Comparison of ENCODE assay signal across 8 cellular contexts in the genomic region with DNA sequence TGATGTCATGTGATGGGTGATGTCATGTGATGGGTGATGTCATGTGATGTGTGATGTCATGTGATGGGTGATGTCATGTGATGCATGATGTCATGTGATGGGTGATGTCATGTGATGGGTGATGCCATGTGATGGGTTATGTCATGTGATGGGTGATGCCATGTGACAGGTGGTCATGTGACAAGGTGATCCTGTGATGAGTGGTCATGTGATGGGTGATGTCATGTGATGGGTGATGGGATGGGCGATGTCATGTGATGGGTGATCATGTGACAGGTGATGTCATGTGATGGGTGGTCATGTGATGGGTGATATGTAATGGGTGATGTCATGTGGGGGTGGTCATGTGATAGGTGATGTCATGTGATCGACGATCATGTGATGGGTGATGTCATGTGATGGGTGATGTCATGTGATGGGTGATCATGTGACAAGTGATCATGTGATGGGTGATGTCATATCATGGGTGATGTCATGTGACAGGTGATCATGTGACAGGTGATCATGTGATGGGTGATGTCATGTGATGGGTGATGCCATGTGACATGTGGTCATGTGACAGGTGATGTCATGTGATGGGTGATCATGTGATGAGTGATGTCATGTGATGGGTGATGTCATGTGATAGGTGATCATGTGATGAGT.
DNase-seq lines count a peak whose midpoint lies in the region; ATAC-seq lines count a peak whose summit lies in the region.

No MANE protein-coding gene starts in this region.

- H3K36me3 Mint-ChIP-seq in activated naive CD8-positive, alpha-beta T cell, result peaks cover 7% of the 10 kb centered on the region

- H3K27me3 Mint-ChIP-seq in activated naive CD8-positive, alpha-beta T cell, result peaks cover 2% of the 10 kb centered on the region

- H3K9me3 Mint-ChIP-seq in activated naive CD8-positive, alpha-beta T cell (ENCODE audit: low read depth), result peaks cover 10% of the 10 kb centered on the region

- no peak for ATAC-seq in GM21717 (IDR thresholded peaks at IDR 0.05; ENCODE audit: unreplicated experiment)
- no peak for ATAC-seq in GM18520 (IDR thresholded peaks at IDR 0.05; ENCODE audit: unreplicated experiment)
- ATAC-seq in HG03196 (IDR thresholded peaks at IDR 0.05; ENCODE audit: unreplicated experiment), result no peak

- H3K4me3 Mint-ChIP-seq in activated naive CD8-positive, alpha-beta T cell, result peak overlapping the region; percentile 31

- H3K4me1 Mint-ChIP-seq in activated naive CD8-positive, alpha-beta T cell (ENCODE audit: low read depth), result peaks cover 16% of the 10 kb centered on the region

- H3K27ac Mint-ChIP-seq in activated naive CD8-positive, alpha-beta T cell, result peak overlapping the region; percentile 89

- DNase-seq in DMS 273 (lab: John Stamatoyannopoulos, UW; ENCODE audit: unreplicated experiment) (peak; percentile 79), DMS 273 treated with DMSO at 0.1 percent for 48 hours (lab: John Stamatoyannopoulos, UW) (no peak), NCI-H2171 (lab: John Stamatoyannopoulos, UW) (peak; percentile 84), left kidney (ENCODE audit: low read depth, low spot score) (peak; percentile 42)
